In genomic region chr13:75635621-75636338, GRCh38 we compare ENCODE assay signal across 1 cellular context.
TF ChIP-seq lines count a peak whose summit lies in the region.

LMO7 (plus strand) TSS chr13:75636330; CDS start chr13:75636658, 328 bp downstream.

TF ChIP-seq in HepG2, 621 proteins besides CTCF, POLR2A, EP300 and RAD21 (continued from another document and continues in another):
- TF ChIP-seq ZNF597 (CRISPR knock-in tag; IDR thresholded peaks at IDR 0.05) (no peak), TRAFD1 (CRISPR knock-in tag; IDR thresholded peaks at IDR 0.05; ENCODE audit: borderline replicate concordance) (no peak), UBTF (CRISPR knock-in tag; IDR thresholded peaks at IDR 0.05) (peak; percentile 44; the same call in 1 of the 2 replicates), AGO1 (IDR thresholded peaks at IDR 0.05; ENCODE audit: low read depth, low read length, poor library complexity, severe bottlenecking) (no peak), ARID5B (CRISPR knock-in tag; IDR thresholded peaks at IDR 0.05) (peak; percentile 62; the same call in 1 of the 2 replicates), ZMYM4 (CRISPR knock-in tag; IDR thresholded peaks at IDR 0.05) (peak; percentile 50; the same call in 1 of the 2 replicates), RCOR2 (CRISPR knock-in tag; IDR thresholded peaks at IDR 0.05) (no peak), CCDC6 (CRISPR knock-in tag; IDR thresholded peaks at IDR 0.05) (peak; percentile 20; the same call in 1 of the 2 replicates), GLMP (CRISPR knock-in tag; IDR thresholded peaks at IDR 0.05; ENCODE audit: borderline replicate concordance) (no peak), ZNF142 (CRISPR knock-in tag; IDR thresholded peaks at IDR 0.05) (peak; percentile 68), ATF7 (IDR thresholded peaks at IDR 0.05) (no peak), ATF7 (CRISPR knock-in tag; IDR thresholded peaks at IDR 0.05) (no peak), RBM39 (IDR thresholded peaks at IDR 0.05; ENCODE audit: low read depth, low read length, poor library complexity, severe bottlenecking) (peak; percentile 1), CREBL2 (CRISPR knock-in tag; IDR thresholded peaks at IDR 0.05; ENCODE audit: borderline replicate concordance) (no peak; the same call in 1 of the 2 replicates), SPEN (CRISPR knock-in tag; IDR thresholded peaks at IDR 0.05; ENCODE audit: low read depth) (peak; percentile 26; the same call in 1 of the 2 replicates), ATF7-NPFF (CRISPR knock-in tag; IDR thresholded peaks at IDR 0.05; ENCODE audit: low read depth) (peak; percentile 91), ETV6 (CRISPR knock-in tag; conservative IDR thresholded peaks at IDR 0.05) (peak; percentile 79; the same call in 1 of the 2 replicates), ZBTB20 (CRISPR knock-in tag; IDR thresholded peaks at IDR 0.05; ENCODE audit: borderline replicate concordance, low read depth) (no peak), FOXO1 (CRISPR knock-in tag; IDR thresholded peaks at IDR 0.05) (no peak), ZSCAN22 (CRISPR knock-in tag; IDR thresholded peaks at IDR 0.05) (0 out of 2 replicates have a peak, but pooled peaks have one; percentile 54), GABPB1 (CRISPR knock-in tag; IDR thresholded peaks at IDR 0.05) (0 out of 2 replicates have a peak, but pooled peaks have one; percentile 14), ELF4 (CRISPR knock-in tag; IDR thresholded peaks at IDR 0.05; ENCODE audit: borderline replicate concordance) (no peak), TERF1 (CRISPR knock-in tag; IDR thresholded peaks at IDR 0.05) (peak; percentile 71; the same call in 1 of the 2 replicates), ZNF773 (CRISPR knock-in tag; IDR thresholded peaks at IDR 0.05; ENCODE audit: borderline replicate concordance) (no peak), IRX3 (CRISPR knock-in tag; IDR thresholded peaks at IDR 0.05; ENCODE audit: borderline replicate concordance, low read depth) (peak; percentile 88; the same call in 1 of the 2 replicates), ZC3H4 (CRISPR knock-in tag; IDR thresholded peaks at IDR 0.05; ENCODE audit: borderline replicate concordance) (0 out of 2 replicates have a peak, but pooled peaks have one; percentile 55), KLF12 (CRISPR knock-in tag; IDR thresholded peaks at IDR 0.05; ENCODE audit: borderline replicate concordance) (0 out of 2 replicates have a peak, but pooled peaks have one; percentile 15), ZNF766 (CRISPR knock-in tag; IDR thresholded peaks at IDR 0.05; ENCODE audit: borderline replicate concordance) (0 out of 2 replicates have a peak, but pooled peaks have one; percentile 36), SRY (CRISPR knock-in tag; IDR thresholded peaks at IDR 0.05) (0 out of 2 replicates have a peak, but pooled peaks have one; percentile 61), KLF15 (CRISPR knock-in tag; IDR thresholded peaks at IDR 0.05; ENCODE audit: borderline replicate concordance) (0 out of 2 replicates have a peak, but pooled peaks have one; percentile 23), SNRNP70 (IDR thresholded peaks at IDR 0.05; ENCODE audit: low read depth, low read length) (no peak), TFE3 (CRISPR knock-in tag; IDR thresholded peaks at IDR 0.05) (0 out of 2 replicates have a peak, but pooled peaks have one; percentile 13), PHB2 (IDR thresholded peaks at IDR 0.05; ENCODE audit: partially characterized antibody) (no peak), ZIK1 (CRISPR knock-in tag; IDR thresholded peaks at IDR 0.05; ENCODE audit: borderline replicate concordance, low read depth) (peak; percentile 18; the same call in 1 of the 2 replicates), ZNF441 (CRISPR knock-in tag; IDR thresholded peaks at IDR 0.05; ENCODE audit: borderline replicate concordance) (0 out of 2 replicates have a peak, but pooled peaks have one; percentile 13), HNRNPK (IDR thresholded peaks at IDR 0.05; ENCODE audit: low read depth, low read length, poor library complexity, severe bottlenecking) (peak; percentile 48)
